Comparison of ENCODE assay signal across 23 cellular contexts in genomic region chr18:28149810-28150420, GRCh38. TPM values are rescaled to one million over a fixed set of nuclear protein-coding genes. Genes with fewer than 3 reads are reported as not detected.
DNase-seq lines count a peak whose midpoint lies in the region; ATAC-seq, FAIRE-seq and TF ChIP-seq lines count a peak whose summit lies in the region.
"Had no signal": no experiment of that assay in that cellular context is flagged by ENCODE, and none has a peak within 500 bp of the region (broad histone marks: within the 10 kb centered on the region; RNA-seq: fewer than 3 reads in every experiment).

No MANE protein-coding gene starts in this region.

- no peaks in the 10 kb centered on the region for H3K27me3 Mint-ChIP-seq in activated CD8-positive, alpha-beta T cell treated with anti-CD3 and anti-CD28 coated beads for 36 hours
- H3K27me3 Mint-ChIP-seq: activated T-cell treated with anti-CD3 and anti-CD28 coated beads, Interleukin-2, amount 50 U/mL, for 24 hours had no signal

- H3K4me3 Mint-ChIP-seq in activated CD8-positive, alpha-beta T cell treated with anti-CD3 and anti-CD28 coated beads for 36 hours = no peak overlapping the region
- H3K4me3 Mint-ChIP-seq: activated T-cell treated with anti-CD3 and anti-CD28 coated beads, Interleukin-2, amount 50 U/mL, for 24 hours; stimulated activated effector memory CD8-positive, alpha-beta T cell treated with anti-CD3 and anti-CD28 coated beads, Interleukin-12 subunit alpha, Interleukin-12 subunit beta, amount 100 ng/mL, for 72 hours had no signal

- H3K4me1 Mint-ChIP-seq in activated CD8-positive, alpha-beta T cell treated with anti-CD3 and anti-CD28 coated beads for 36 hours (ENCODE audit: low read depth) = no peaks in the 10 kb centered on the region
- H3K4me1 Mint-ChIP-seq: stimulated activated effector memory CD8-positive, alpha-beta T cell treated with anti-CD3 and anti-CD28 coated beads, Interleukin-12 subunit alpha, Interleukin-12 subunit beta, amount 100 ng/mL, for 72 hours had no signal

- H3K9me3 Mint-ChIP-seq in activated CD8-positive, alpha-beta T cell treated with anti-CD3 and anti-CD28 coated beads for 36 hours = peaks cover 1% of the 10 kb centered on the region

- H3K36me3 Mint-ChIP-seq in activated CD8-positive, alpha-beta T cell treated with anti-CD3 and anti-CD28 coated beads for 36 hours (ENCODE audit: low read depth) = no peaks in the 10 kb centered on the region
- H3K36me3 Mint-ChIP-seq: stimulated activated effector memory CD8-positive, alpha-beta T cell treated with anti-CD3 and anti-CD28 coated beads, Interleukin-12 subunit alpha, Interleukin-12 subunit beta, amount 100 ng/mL, for 72 hours had no signal

- CTCF ChIA-PET in activated CD8-positive, alpha-beta T cell treated with anti-CD3 and anti-CD28 coated beads for 36 hours (lab: Charles Lee) = interaction anchor here (0.8 kb wide), 1 partner anchor 156 kb away, joined by 4 read pairs; no protein-coding TSS in a partner anchor

- peak; percentile 78 for ATAC-seq in left lobe of liver
- no peak for ATAC-seq in activated CD8-positive, alpha-beta T cell treated with anti-CD3 and anti-CD28 coated beads for 36 hours
- ATAC-seq: HCT116; stimulated activated effector memory CD8-positive, alpha-beta T cell treated with anti-CD3 and anti-CD28 coated beads, Interleukin-12 subunit alpha, Interleukin-12 subunit beta, amount 100 ng/mL, for 72 hours had no signal

- intact Hi-C loops in activated CD8-positive, alpha-beta T cell treated with anti-CD3 and anti-CD28 coated beads for 36 hours (cut with micrococcal nuclease) = no loop called here

- DNase-seq in Caki2 (ENCODE audit: low read depth) (peak; percentile 41), NCI-H1092 treated with DMSO at 0.1 percent for 48 hours (lab: John Stamatoyannopoulos, UW) (peak; percentile 17), glomerular visceral epithelial cell (ENCODE audit: extremely low spot score) (peak; percentile 84), left lobe of liver (ENCODE audit: low spot score) (no peak), NOMO-1 treated with dmso at 0.1 percent for 144 hours (lab: John Stamatoyannopoulos, UW; ENCODE audit: unreplicated experiment) (no peak), D721Med (ENCODE audit: insufficient read length, low spot score) (no peak), cortex of kidney (lab: John Stamatoyannopoulos, UW) (no peak)
- DNase-seq in activated CD8-positive, alpha-beta T cell treated with anti-CD3 and anti-CD28 coated beads for 36 hours = no peak
- DNase-seq: activated CD8-positive, alpha-beta memory T cell treated with anti-CD3 and anti-CD28 coated beads for 24 hours; activated T-cell treated with anti-CD3 and anti-CD28 coated beads, Interleukin-2, amount 50 U/mL, for 24 hours; adrenal gland; mesenchymal stem cell; NCI-H2081; NCI-H524; nucleus accumbens; stimulated activated CD4-positive, alpha-beta T cell treated with anti-CD3 and anti-CD28 coated beads, Interleukin-2, amount 100 ng/mL, for 48 hours; T-helper 2 cell had no signal

- H3K27ac Mint-ChIP-seq in activated CD8-positive, alpha-beta T cell treated with anti-CD3 and anti-CD28 coated beads for 36 hours = no peak overlapping the region
- H3K27ac Mint-ChIP-seq: activated T-cell treated with anti-CD3 and anti-CD28 coated beads, Interleukin-2, amount 50 U/mL, for 24 hours; stimulated activated effector memory CD8-positive, alpha-beta T cell treated with anti-CD3 and anti-CD28 coated beads, Interleukin-12 subunit alpha, Interleukin-12 subunit beta, amount 100 ng/mL, for 72 hours had no signal

- POLR2A ChIA-PET in activated CD8-positive, alpha-beta T cell treated with anti-CD3 and anti-CD28 coated beads for 36 hours (lab: Charles Lee) = no interaction called here

- FAIRE-seq in D721Med (lab: Jason Lieb, UNC) = no peak
- FAIRE-seq: endometrium, GM12891, keratinocyte, urothelium cell line had no signal

- TF ChIP-seq CTCF in activated CD8-positive, alpha-beta T cell treated with anti-CD3 and anti-CD28 coated beads for 36 hours (IDR thresholded peaks at IDR 0.05) = no peak
- TF ChIP-seq CTCF in D721Med (IDR thresholded peaks at IDR 0.05; ENCODE audit: insufficient read depth, missing control alignments) = no peak

- in situ Hi-C loops in Caki2 (cut with HindIII; ENCODE audit: low pct_unique_long_range_greater_than_20kb, low sequenced_read_pairs) = no loop called here

RNA-seq across cellular contexts. Expression of gene CDH2, which starts 27.0 kb away (rescaled TPM):
- total RNA-seq in Caki2 (2014; rRNA removed; shearing (Covaris generic); ENCODE audit: low replicate concordance) = 82.4 and 83.5 TPM in 2 replicates
- 34.2 TPM for total RNA-seq in left lobe of liver
- under 1 TPM in 1 of 2 experiments, not detected in 1; 0.18 TPM for total RNA-seq in activated CD8-positive, alpha-beta T cell treated with anti-CD3 and anti-CD28 coated beads for 36 hours

Comparison
In these comparisons a context has a peak if more than half of its experiments do, and no peak if none do; other contexts are left out.
1. DNase-seq: peak in Caki2 (single experiment), NCI-H1092 treated with DMSO at 0.1 percent for 48 hours (single experiment) and glomerular visceral epithelial cell (single experiment); none in left lobe of liver (single experiment), activated CD8-positive, alpha-beta T cell treated with anti-CD3 and anti-CD28 coated beads for 36 hours (single experiment), NOMO-1 treated with dmso at 0.1 percent for 144 hours (single experiment), D721Med (single experiment) and cortex of kidney (single experiment).
2. RNA of gene CDH2, which starts 27.0 kb away (total RNA-seq): 82.4 to 83.5 TPM in Caki2 and 34.2 TPM in left lobe of liver (single experiment); 0.18 TPM in activated CD8-positive, alpha-beta T cell treated with anti-CD3 and anti-CD28 coated beads for 36 hours; every median in the first group is over 10 times any median in the second.